Comparison of ENCODE assay signal across 19 cellular contexts in the genomic region with DNA sequence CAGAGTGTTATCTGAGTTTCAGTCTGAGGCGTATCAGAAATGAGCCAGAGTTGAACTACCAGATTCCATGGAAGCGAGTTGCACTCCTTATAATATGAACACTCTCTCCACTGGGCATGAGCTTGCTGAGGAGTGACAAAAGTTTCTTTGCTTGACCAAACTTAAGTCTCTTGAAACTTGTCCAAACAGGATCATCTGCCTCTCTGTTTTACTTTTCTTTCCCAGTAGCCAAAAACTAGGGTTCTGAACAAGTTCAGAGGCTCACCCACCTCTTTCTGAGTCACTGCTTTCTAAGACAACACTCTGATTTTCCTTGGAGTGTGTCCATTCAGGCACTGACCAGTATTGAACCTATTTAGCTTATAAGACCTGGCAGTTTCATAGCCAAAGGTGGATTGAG.
DNase-seq lines count a peak whose midpoint lies in the region; ATAC-seq and TF ChIP-seq lines count a peak whose summit lies in the region.
"Had no signal": no experiment of that assay in that cellular context is flagged by ENCODE, and none has a peak within 500 bp of the region (broad histone marks: within the 10 kb centered on the region; RNA-seq: fewer than 3 reads in every experiment).

No MANE protein-coding gene starts in this region.

- 37 to 40% methylated on average over 2 of the region's 2 CpGs for WGBS in GM23248 (ENCODE audit: low coverage in 1 of 2, low lambda C conversion rate in 2 of 2, missing lambda C conversion rate in 2 of 2), 2 experiments

- no peaks in the 10 kb centered on the region for H3K79me2 ChIP-seq in GM23248 (ENCODE audit: insufficient read depth)

- TF ChIP-seq POLR2A in GM18505 (IDR thresholded peaks at IDR 0.05; ENCODE audit: borderline replicate concordance, extremely low read depth, insufficient read depth, insufficient read length): no peak

- H3K4me1 Mint-ChIP-seq in activated CD8-positive, alpha-beta T cell treated with anti-CD3 and anti-CD28 coated beads for 36 hours (ENCODE audit: low read depth): no peaks in the 10 kb centered on the region
- H3K4me1 Mint-ChIP-seq: CD4-positive, CD25-positive, alpha-beta regulatory T cell had no signal

- POLR2A ChIA-PET in activated CD8-positive, alpha-beta T cell treated with anti-CD3 and anti-CD28 coated beads for 36 hours (lab: Charles Lee): interaction anchor here (0.6 kb wide), 1 partner anchor 457 kb away, joined by 3 read pairs; no protein-coding TSS in a partner anchor

- no peaks in the 10 kb centered on the region for H3K9me3 ChIP-seq in GM23248 (ENCODE audit: low read depth)
- H3K9me3 ChIP-seq: tibial artery had no signal

- no peaks in the 10 kb centered on the region for H3K27me3 Mint-ChIP-seq in activated CD8-positive, alpha-beta T cell treated with anti-CD3 and anti-CD28 coated beads for 36 hours
- H3K27me3 Mint-ChIP-seq: activated CD4-positive, alpha-beta memory T cell treated with anti-CD3 and anti-CD28 coated beads for 36 hours; CD4-positive, CD25-positive, alpha-beta regulatory T cell had no signal

- intact Hi-C loops in sciatic nerve (cut with DNase I): no loop called here
- intact Hi-C loops in activated CD8-positive, alpha-beta T cell treated with anti-CD3 and anti-CD28 coated beads for 36 hours (cut with micrococcal nuclease): no loop called here

- H2AFZ ChIP-seq in GM23248: peak overlapping the region; percentile 25; the same call in 1 of the 2 replicates

- no peaks in the 10 kb centered on the region for H3K36me3 ChIP-seq in GM23248 (ENCODE audit: low read depth)
- H3K36me3 ChIP-seq: tibial artery had no signal

- no peak overlapping the region for H3K9ac ChIP-seq in GM23248

- H3K9me3 Mint-ChIP-seq in activated CD8-positive, alpha-beta T cell treated with anti-CD3 and anti-CD28 coated beads for 36 hours: peaks cover 2% of the 10 kb centered on the region
- H3K9me3 Mint-ChIP-seq: activated CD4-positive, alpha-beta memory T cell treated with anti-CD3 and anti-CD28 coated beads for 36 hours; activated T-helper 2 cell treated with anti-CD3 and anti-CD28 coated beads, Interferon-gamma antibody, Interleukin-2, Interleukin-4, amounts not matched to agents 10 μg/mL and 5 μg/mL and 100 μg/mL, durations not matched to agents 14 hours and 24 hours and 36 hours had no signal

- ATAC-seq in foreskin keratinocyte: peak; percentile 80
- peak; percentile 68 for ATAC-seq in sciatic nerve
- no peak for ATAC-seq in GM18505 (IDR thresholded peaks at IDR 0.05; ENCODE audit: unreplicated experiment)
- no peak for ATAC-seq in GM18873 (IDR thresholded peaks at IDR 0.05; ENCODE audit: low FRiP score, unreplicated experiment)
- ATAC-seq in GM21526 (IDR thresholded peaks at IDR 0.05; ENCODE audit: low FRiP score, unreplicated experiment): no peak
- ATAC-seq in activated CD8-positive, alpha-beta T cell treated with anti-CD3 and anti-CD28 coated beads for 36 hours: no peak

- H3K27ac ChIP-seq in GM23248 (peak overlapping the region; percentile 37), foreskin keratinocyte (no peak overlapping the region)
- H3K27ac ChIP-seq: SK-N-MC, tibial artery had no signal

- no peaks in the 10 kb centered on the region for H3K9me2 ChIP-seq in GM23248 (ENCODE audit: insufficient read depth)

- no peaks in the 10 kb centered on the region for H3K36me3 Mint-ChIP-seq in activated CD8-positive, alpha-beta T cell treated with anti-CD3 and anti-CD28 coated beads for 36 hours (ENCODE audit: low read depth)
- H3K36me3 Mint-ChIP-seq: activated CD4-positive, alpha-beta memory T cell treated with anti-CD3 and anti-CD28 coated beads for 36 hours; CD4-positive, CD25-positive, alpha-beta regulatory T cell had no signal

- H3K4me3 ChIP-seq in GM23248: peak overlapping the region; percentile 34; the same call in 1 of the 2 replicates
- H3K4me3 ChIP-seq: SK-N-MC, tibial artery had no signal

- no peak overlapping the region for H3K4me3 Mint-ChIP-seq in activated CD8-positive, alpha-beta T cell treated with anti-CD3 and anti-CD28 coated beads for 36 hours
- H3K4me3 Mint-ChIP-seq: activated CD4-positive, alpha-beta memory T cell treated with anti-CD3 and anti-CD28 coated beads for 36 hours; CD4-positive, CD25-positive, alpha-beta regulatory T cell had no signal

- peaks cover 20% of the 10 kb centered on the region; the same call in 1 of the 2 replicates for H3F3A ChIP-seq in GM23248 (ENCODE audit: insufficient read depth)

- H3K4me2 ChIP-seq in GM23248 (ENCODE audit: unreplicated experiment): peak overlapping the region; percentile 75

- peak; percentile 72 for DNase-seq in GM23248
- peak; percentile 8 for DNase-seq in amniotic epithelial cell (ENCODE audit: low read depth)
- DNase-seq in foreskin keratinocyte: peak in 1 of 2 donors; percentile 53
- DNase-seq in sciatic nerve (ENCODE audit: low spot score): no peak
- DNase-seq in activated CD8-positive, alpha-beta T cell treated with anti-CD3 and anti-CD28 coated beads for 36 hours: no peak
- DNase-seq: activated CD4-positive, alpha-beta memory T cell treated with anti-CD3 and anti-CD28 coated beads for 36 hours; anterior cingulate cortex; CD4-positive, CD25-positive, alpha-beta regulatory T cell; glutamatergic neuron; left cardiac atrium; NCI-H2171; stimulated activated CD4-positive, alpha-beta T cell treated with anti-CD3 and anti-CD28 coated beads, Interleukin-1b, Interleukin-23, amount 100 ng/mL, for 48 hours; stimulated activated CD8-positive, alpha-beta memory T cell treated with anti-CD3 and anti-CD28 coated beads, Interleukin-4, amount 100 ng/mL, for 48 hours; tibial artery had no signal

- H4K20me1 ChIP-seq in GM23248 (ENCODE audit: insufficient read depth): no peaks in the 10 kb centered on the region

- CTCF ChIA-PET in activated CD8-positive, alpha-beta T cell treated with anti-CD3 and anti-CD28 coated beads for 36 hours (lab: Charles Lee): no interaction called here

- H3K27me3 ChIP-seq in GM23248 (replicated peaks; ENCODE audit: insufficient read depth) (no peaks in the 10 kb centered on the region), foreskin keratinocyte (no peaks in the 10 kb centered on the region)
- H3K27me3 ChIP-seq: tibial artery had no signal

- H3K27ac Mint-ChIP-seq in activated CD8-positive, alpha-beta T cell treated with anti-CD3 and anti-CD28 coated beads for 36 hours: no peak overlapping the region
- H3K27ac Mint-ChIP-seq: activated CD4-positive, alpha-beta memory T cell treated with anti-CD3 and anti-CD28 coated beads for 36 hours; activated T-helper 2 cell treated with anti-CD3 and anti-CD28 coated beads, Interferon-gamma antibody, Interleukin-2, Interleukin-4, amounts not matched to agents 10 μg/mL and 5 μg/mL and 100 μg/mL, durations not matched to agents 14 hours and 24 hours and 36 hours; CD4-positive, CD25-positive, alpha-beta regulatory T cell had no signal

- no peak for TF ChIP-seq CTCF in foreskin keratinocyte (conservative IDR thresholded peaks at IDR 0.05)
- no peak for TF ChIP-seq CTCF in activated CD8-positive, alpha-beta T cell treated with anti-CD3 and anti-CD28 coated beads for 36 hours (IDR thresholded peaks at IDR 0.05)

- in situ Hi-C loops in GM23248 (cut with MboI): no loop called here

- peaks cover 19% of the 10 kb centered on the region for H3K4me1 ChIP-seq in GM23248 (ENCODE audit: insufficient read depth)
- peaks cover 11% of the 10 kb centered on the region for H3K4me1 ChIP-seq in foreskin keratinocyte
- H3K4me1 ChIP-seq: tibial artery had no signal

Comparison
In these comparisons a context has a peak if more than half of its experiments do, and no peak if none do; other contexts are left out.
1. DNase-seq: peak in GM23248 (single experiment) and amniotic epithelial cell (single experiment); none in sciatic nerve (single experiment) and activated CD8-positive, alpha-beta T cell treated with anti-CD3 and anti-CD28 coated beads for 36 hours (single experiment).
2. ATAC-seq: peak in foreskin keratinocyte (single experiment) and sciatic nerve (single experiment); none in GM18505 (single experiment), GM18873 (single experiment), GM21526 (single experiment) and activated CD8-positive, alpha-beta T cell treated with anti-CD3 and anti-CD28 coated beads for 36 hours (single experiment).